Comparison of ENCODE assay signal across 15 cellular contexts in the genomic region with DNA sequence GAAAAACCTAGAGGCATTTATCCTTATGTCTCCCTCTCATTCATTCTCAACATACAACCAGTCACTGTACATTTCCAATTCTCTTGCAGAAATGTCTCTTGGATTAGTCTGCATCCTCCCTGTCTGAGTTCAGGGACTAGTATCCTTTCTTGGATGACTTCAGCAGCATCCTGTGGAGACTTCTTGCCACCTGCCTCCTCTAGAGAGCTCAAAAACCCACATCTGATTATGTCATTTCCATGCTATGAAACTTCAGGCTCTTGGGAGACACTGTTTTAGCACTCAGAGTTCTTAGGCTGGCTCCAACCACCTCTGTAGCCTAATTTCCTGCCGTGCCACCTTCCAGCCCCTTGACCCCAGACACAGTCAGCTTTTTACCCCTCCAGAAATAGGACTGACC.
DNase-seq lines count a peak whose midpoint lies in the region; ATAC-seq, FAIRE-seq and TF ChIP-seq lines count a peak whose summit lies in the region.
"Had no signal": no experiment of that assay in that cellular context is flagged by ENCODE, and none has a peak within 500 bp of the region (broad histone marks: within the 10 kb centered on the region; RNA-seq: fewer than 3 reads in every experiment).

No MANE protein-coding gene starts in this region.

- H3K27ac Mint-ChIP-seq in activated T-helper 17 cell treated with anti-CD3 and anti-CD28 coated beads, Interleukin-2, amount 50 U/mL, for 72 hours, result peak overlapping the region; percentile 67
- H3K27ac Mint-ChIP-seq: activated naive CD4-positive, alpha-beta T cell treated with anti-CD3 and anti-CD28 coated beads for 36 hours; CD4-positive, alpha-beta memory T cell had no signal

- TF ChIP-seq CTCF in AG10803 (conservative IDR thresholded peaks at IDR 0.05; ENCODE audit: low read length), result no peak

- H3K4me1 Mint-ChIP-seq in activated T-helper 17 cell treated with anti-CD3 and anti-CD28 coated beads, Interleukin-2, amount 50 U/mL, for 72 hours, result peaks cover 24% of the 10 kb centered on the region

- peak overlapping the region; percentile 57 for H3K4me3 Mint-ChIP-seq in activated T-helper 17 cell treated with anti-CD3 and anti-CD28 coated beads, Interleukin-2, amount 50 U/mL, for 72 hours
- H3K4me3 Mint-ChIP-seq: activated naive CD4-positive, alpha-beta T cell treated with anti-CD3 and anti-CD28 coated beads for 36 hours; CD4-positive, alpha-beta memory T cell; central memory CD8-positive, alpha-beta T cell had no signal

- H3K9me3 Mint-ChIP-seq in activated T-helper 17 cell treated with anti-CD3 and anti-CD28 coated beads, Interleukin-2, amount 50 U/mL, for 72 hours, result no peaks in the 10 kb centered on the region
- H3K9me3 Mint-ChIP-seq: activated naive CD4-positive, alpha-beta T cell treated with anti-CD3 and anti-CD28 coated beads for 36 hours; central memory CD8-positive, alpha-beta T cell had no signal

- peak; percentile 25 for ATAC-seq in activated T-helper 17 cell treated with anti-CD3 and anti-CD28 coated beads, Interleukin-2, amount 50 U/mL, for 72 hours (replicated peaks)
- ATAC-seq in left colon, result no peak

- intact Hi-C loops in left colon (cut with DNase I, micrococcal nuclease), result no loop called here

- TF ChIP-seq POLR2A in H54 (IDR thresholded peaks at IDR 0.05; ENCODE audit: low read depth, low read length), result peak; percentile 19; the same call in 1 of the 2 replicates

- no peaks in the 10 kb centered on the region for H3K27me3 Mint-ChIP-seq in activated T-helper 17 cell treated with anti-CD3 and anti-CD28 coated beads, Interleukin-2, amount 50 U/mL, for 72 hours
- H3K27me3 Mint-ChIP-seq: CD4-positive, alpha-beta memory T cell; central memory CD8-positive, alpha-beta T cell had no signal

- FAIRE-seq in H54 (lab: Jason Lieb, UNC), result no peak

- peak; percentile 52 for DNase-seq in AG10803 (ENCODE audit: low read depth)
- DNase-seq in H54 (ENCODE audit: insufficient read length, low spot score), result no peak
- peak; percentile 88 for DNase-seq in kidney tubule cell (ENCODE audit: low spot score)
- DNase-seq in left colon, result no peak
- DNase-seq in cortex of kidney (lab: John Stamatoyannopoulos, UW), result no peak
- no peak for DNase-seq in RPMI8226
- DNase-seq: activated naive CD4-positive, alpha-beta T cell treated with anti-CD3 and anti-CD28 coated beads for 36 hours; CD4-positive, alpha-beta memory T cell; GF-D8; heart left ventricle; MM.1S; posterior cingulate gyrus; SHP77 treated with DMSO at 0.1 percent for 48 hours had no signal

- no peaks in the 10 kb centered on the region for H3K36me3 Mint-ChIP-seq in activated T-helper 17 cell treated with anti-CD3 and anti-CD28 coated beads, Interleukin-2, amount 50 U/mL, for 72 hours (ENCODE audit: low read depth)
- H3K36me3 Mint-ChIP-seq: CD4-positive, alpha-beta memory T cell had no signal

- no peak overlapping the region for H3K4me3 ChIP-seq in AG10803 (ENCODE audit: low read length)
- H3K4me3 ChIP-seq: heart left ventricle had no signal

Comparison
In these comparisons a context has a peak if more than half of its experiments do, and no peak if none do; other contexts are left out.
1. DNase-seq: peak in AG10803 (single experiment) and kidney tubule cell (single experiment); none in H54 (single experiment), left colon (0 of 2), cortex of kidney (single experiment) and RPMI8226 (single experiment).